10 cellular contexts compared by ENCODE assay signal in the genomic region with DNA sequence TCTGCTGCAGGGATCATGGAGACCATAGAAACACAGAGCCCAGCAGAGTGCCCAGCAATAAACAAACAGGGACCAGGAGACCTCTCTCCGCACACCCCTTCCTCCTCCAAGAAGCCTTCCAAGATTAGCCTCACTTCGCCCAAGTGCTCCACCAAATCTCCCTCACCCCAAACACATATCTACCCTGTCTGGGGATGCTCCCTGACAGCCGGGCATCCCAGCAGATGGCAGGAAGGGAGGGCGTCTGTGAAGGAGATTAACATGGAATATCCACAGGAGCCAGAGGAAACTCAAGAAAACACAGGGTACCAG. TPM values are rescaled to one million over a fixed set of nuclear protein-coding genes. Genes with fewer than 3 reads are reported as not detected.
DNase-seq lines count a peak whose midpoint lies in the region; ATAC-seq, FAIRE-seq and TF ChIP-seq lines count a peak whose summit lies in the region.
"Had no signal": no experiment of that assay in that cellular context is flagged by ENCODE, and none has a peak within 500 bp of the region (broad histone marks: within the 10 kb centered on the region; RNA-seq: fewer than 3 reads in every experiment).

No MANE protein-coding gene starts in this region.

- no peaks in the 10 kb centered on the region for H3K9me3 Mint-ChIP-seq in activated naive CD4-positive, alpha-beta T cell treated with anti-CD3 and anti-CD28 coated beads, Interleukin-2, amount 10 ng/mL, durations not matched to agents 7 days and 5 days
- H3K9me3 Mint-ChIP-seq in T-cell: no peaks in the 10 kb centered on the region

- no peak overlapping the region for H3K4me3 Mint-ChIP-seq in activated naive CD4-positive, alpha-beta T cell treated with anti-CD3 and anti-CD28 coated beads, Interleukin-2, amount 10 ng/mL, durations not matched to agents 7 days and 5 days
- no peak overlapping the region for H3K4me3 Mint-ChIP-seq in T-cell

- 84% methylated on average over 4 of the region's 4 CpGs for WGBS in hepatocyte (ENCODE audit: low lambda C conversion rate, missing lambda C conversion rate)

- H3K27ac ChIP-seq in hepatocyte: peak overlapping the region; percentile 63
- H3K27ac ChIP-seq in substantia nigra (ENCODE audit: low read depth, low read length, poor library complexity, severe bottlenecking): peak overlapping the region; percentile 74
- H3K27ac ChIP-seq in kidney (ENCODE audit: low read depth in 2 of 2, low read length in 2 of 2): no peak overlapping the region

- no peak for FAIRE-seq in kidney (lab: Jason Lieb, UNC)

- no peaks in the 10 kb centered on the region for H3K27me3 ChIP-seq in hepatocyte

- ATAC-seq in T-cell (replicated peaks in 1 of 4): no peak
- no peak for ATAC-seq in left lobe of liver

- H3K4me2 ChIP-seq in hepatocyte: no peak overlapping the region

- H3K9me2 ChIP-seq in hepatocyte (replicated peaks; ENCODE audit: insufficient read depth): no peaks in the 10 kb centered on the region

- peaks cover 22% of the 10 kb centered on the region for H3K4me1 ChIP-seq in hepatocyte (ENCODE audit: insufficient read depth)
- H3K4me1 ChIP-seq in kidney (ENCODE audit: control insufficient read depth in 1 of 2, insufficient read depth in 1 of 2, low read depth in 1 of 2, low read length in 2 of 2): peaks cover 10 to 23% of the 10 kb centered on the region in 2 donors

- H3K79me2 ChIP-seq in hepatocyte: peaks cover 54% of the 10 kb centered on the region

- peaks cover 32% of the 10 kb centered on the region for H3K4me1 Mint-ChIP-seq in activated naive CD4-positive, alpha-beta T cell treated with anti-CD3 and anti-CD28 coated beads, Interleukin-2, amount 10 ng/mL, durations not matched to agents 7 days and 5 days
- peaks cover 39 to 64% (median 43%) of the 10 kb centered on the region in 3 donors for H3K4me1 Mint-ChIP-seq in T-cell

- peaks cover 4% of the 10 kb centered on the region for H3K27me3 Mint-ChIP-seq in activated naive CD4-positive, alpha-beta T cell treated with anti-CD3 and anti-CD28 coated beads, Interleukin-2, amount 10 ng/mL, durations not matched to agents 7 days and 5 days
- no peaks in the 10 kb centered on the region for H3K27me3 Mint-ChIP-seq in T-cell

- CTCF ChIA-PET in activated naive CD4-positive, alpha-beta T cell treated with anti-CD3 and anti-CD28 coated beads, Interleukin-2, amount 10 ng/mL, durations not matched to agents 7 days and 5 days (lab: Charles Lee): interaction anchor here (0.6 to 7.1 kb wide), 29 partner anchors 9 to 761 kb away, joined by 3 to 102 read pairs (median 5); a partner anchor contains a TSS
- CTCF ChIA-PET in T-cell (lab: Charles Lee): interaction anchor here (0.6 to 2.1 kb wide), 25 partner anchors 9 to 670 kb away, joined by 3 to 38 read pairs (median 4); a partner anchor contains a TSS

- H3K36me3 Mint-ChIP-seq in activated naive CD4-positive, alpha-beta T cell treated with anti-CD3 and anti-CD28 coated beads, Interleukin-2, amount 10 ng/mL, durations not matched to agents 7 days and 5 days: peaks cover 17% of the 10 kb centered on the region
- H3K36me3 Mint-ChIP-seq in T-cell: peaks cover 17% of the 10 kb centered on the region

- H3K9me3 ChIP-seq in hepatocyte (ENCODE audit: low read depth) (no peaks in the 10 kb centered on the region), kidney (ENCODE audit: control insufficient read depth in 1 of 2, low read length in 2 of 2) (no peaks in the 10 kb centered on the region)
- H3K9me3 ChIP-seq: lower lobe of right lung had no signal

- DNase-seq in activated naive CD4-positive, alpha-beta T cell treated with anti-CD3 and anti-CD28 coated beads, Interleukin-2, amount 10 ng/mL, durations not matched to agents 7 days and 5 days: no peak
- DNase-seq in activated naive CD4-positive, alpha-beta T cell treated with anti-CD3 and anti-CD28 coated beads, Interleukin-2, amount 50 U/mL, for 16 hours: no peak
- DNase-seq in T-cell: no peak
- no peak for DNase-seq in hepatocyte (ENCODE audit: low spot score)
- no peak for DNase-seq in substantia nigra (lab: John Stamatoyannopoulos, UW)
- DNase-seq in left lobe of liver (ENCODE audit: low spot score): no peak
- no peak for DNase-seq in CD1c-positive myeloid dendritic cell (ENCODE audit: extremely low spot score)
- no peak for DNase-seq in kidney
- DNase-seq: lower lobe of right lung had no signal

- POLR2A ChIA-PET in T-cell (lab: Charles Lee): interaction anchor here (0.6 to 0.8 kb wide), 5 partner anchors 25 to 144 kb away, joined by 3 to 16 read pairs (median 5); a partner anchor contains a TSS

- no peak overlapping the region for H3K9ac ChIP-seq in kidney (ENCODE audit: low read length in 2 of 2)

- H4K20me1 ChIP-seq in hepatocyte (ENCODE audit: insufficient read depth, poor library complexity, severe bottlenecking): peaks cover 7% of the 10 kb centered on the region

- H3K27ac Mint-ChIP-seq in activated naive CD4-positive, alpha-beta T cell treated with anti-CD3 and anti-CD28 coated beads, Interleukin-2, amount 10 ng/mL, durations not matched to agents 7 days and 5 days: peak overlapping the region; percentile 51
- peak overlapping the region; percentile 84 to 85 for H3K27ac Mint-ChIP-seq in T-cell

- no peak overlapping the region for H3K4me3 ChIP-seq in hepatocyte
- H3K4me3 ChIP-seq in kidney (ENCODE audit: low read length in 2 of 2): no peak overlapping the region
- H3K4me3 ChIP-seq: lower lobe of right lung had no signal

- TF ChIP-seq CTCF in hepatocyte (IDR thresholded peaks at IDR 0.05; ENCODE audit: poor library complexity) (no peak), kidney (IDR thresholded peaks at IDR 0.05; ENCODE audit: borderline replicate concordance, extremely low read depth, insufficient read depth) (no peak)

- intact Hi-C loops in kidney (cut with DNase I): loop anchor here (10.0 kb wide), 1 partner anchor 449 kb away; no protein-coding TSS in a partner anchor

- H2AFZ ChIP-seq in hepatocyte: no peak overlapping the region

- H3K36me3 ChIP-seq in hepatocyte (replicated peaks; ENCODE audit: insufficient read depth, low read depth) (no peaks in the 10 kb centered on the region), kidney (ENCODE audit: control insufficient read depth in 1 of 2, insufficient read depth in 2 of 2, low read length in 2 of 2) (no peaks in the 10 kb centered on the region)

RNA-seq across cellular contexts. Expression of a gene that starts 26.5 kb away (rescaled TPM):
- 100 to 1,000 TPM; 117 to 162 (median 148) TPM for total RNA-seq in T-cell
- total RNA-seq in hepatocyte: 86.9 and 118 TPM in 2 replicates
- polyA plus RNA-seq in hepatocyte: 53.2 and 60.2 TPM in 2 replicates
- total RNA-seq in left lobe of liver: 37.5 TPM
- 80.8 TPM for total RNA-seq in kidney
- polyA plus RNA-seq in kidney (ENCODE audit: insufficient read depth, low read depth, low replicate concordance): 58.2 TPM

RNA-seq across cellular contexts. Expression of a gene that starts 51.5 kb away (rescaled TPM):
- total RNA-seq in T-cell (1 to 10 TPM; 1.1 to 6.1 (median 1.7) TPM), hepatocyte (2.2 and 3.5 TPM in 2 replicates), left lobe of liver (20.3 TPM), kidney (42.0 TPM)
- polyA plus RNA-seq in hepatocyte (0.60 and 1.1 TPM in 2 replicates), kidney (ENCODE audit: insufficient read depth, low read depth, low replicate concordance) (12.6 TPM)
- total RNA-seq: osteocyte had no signal

Comparison
In these comparisons a context has a peak if more than half of its experiments do, and no peak if none do; other contexts are left out.
1. H3K27ac ChIP-seq: peak in hepatocyte (single experiment) and substantia nigra (single experiment); none in kidney (0 of 2).